ENCODE assay signal across 1 cellular context in genomic region chr17:17528696-17529652, GRCh38.
TF ChIP-seq lines count a peak whose summit lies in the region.

No MANE protein-coding gene starts in this region.

TF ChIP-seq in H1, 55 proteins besides CTCF, POLR2A, EP300 and RAD21:
- TF ChIP-seq HDAC2 (IDR thresholded peaks at IDR 0.05; ENCODE audit: borderline replicate concordance in 1 of 2, low read depth in 2 of 2, low read length in 2 of 2), result no peak
- no peak for TF ChIP-seq RNF2 (IDR thresholded peaks at IDR 0.05; ENCODE audit: borderline replicate concordance, low read depth, low read length, missing control alignments, poor library complexity, severe bottlenecking)
- no peak for TF ChIP-seq CBX8 (IDR thresholded peaks at IDR 0.05; ENCODE audit: borderline replicate concordance, low read depth, low read length)
- no peak for TF ChIP-seq NANOG (IDR thresholded peaks at IDR 0.05; ENCODE audit: insufficient read depth, low read depth, low read length, poor library complexity, severe bottlenecking)
- TF ChIP-seq RXRA (IDR thresholded peaks at IDR 0.05; ENCODE audit: insufficient read depth, low read depth, low read length), result no peak
- TF ChIP-seq CHD2 (IDR thresholded peaks at IDR 0.05; ENCODE audit: low read length), result no peak
- no peak for TF ChIP-seq MAX (IDR thresholded peaks at IDR 0.05)
- TF ChIP-seq SUZ12 (IDR thresholded peaks at IDR 0.05; ENCODE audit: low read length), result no peak
- no peak for TF ChIP-seq EGR1 (IDR thresholded peaks at IDR 0.05; ENCODE audit: borderline replicate concordance, low read depth, low read length)
- no peak for TF ChIP-seq FOSL1 (IDR thresholded peaks at IDR 0.05; ENCODE audit: insufficient read depth, low read depth, low read length)
- no peak for TF ChIP-seq EZH2 (IDR thresholded peaks at IDR 0.05; ENCODE audit: low read depth, low read length, severe bottlenecking)
- TF ChIP-seq CHD1 (IDR thresholded peaks at IDR 0.05; ENCODE audit: low read depth, low read length), result no peak
- TF ChIP-seq YY1 (IDR thresholded peaks at IDR 0.05; ENCODE audit: low read depth, low read length), result no peak
- no peak for TF ChIP-seq SAP30 (IDR thresholded peaks at IDR 0.05; ENCODE audit: insufficient read depth, insufficient replicate concordance, low read length)
- TF ChIP-seq ASH2L (IDR thresholded peaks at IDR 0.05; ENCODE audit: low read length), result no peak
TF ChIP-seq in H1: peak in this region for 0.
